ENCODE assay signal across 8 cellular contexts in the genomic region with DNA sequence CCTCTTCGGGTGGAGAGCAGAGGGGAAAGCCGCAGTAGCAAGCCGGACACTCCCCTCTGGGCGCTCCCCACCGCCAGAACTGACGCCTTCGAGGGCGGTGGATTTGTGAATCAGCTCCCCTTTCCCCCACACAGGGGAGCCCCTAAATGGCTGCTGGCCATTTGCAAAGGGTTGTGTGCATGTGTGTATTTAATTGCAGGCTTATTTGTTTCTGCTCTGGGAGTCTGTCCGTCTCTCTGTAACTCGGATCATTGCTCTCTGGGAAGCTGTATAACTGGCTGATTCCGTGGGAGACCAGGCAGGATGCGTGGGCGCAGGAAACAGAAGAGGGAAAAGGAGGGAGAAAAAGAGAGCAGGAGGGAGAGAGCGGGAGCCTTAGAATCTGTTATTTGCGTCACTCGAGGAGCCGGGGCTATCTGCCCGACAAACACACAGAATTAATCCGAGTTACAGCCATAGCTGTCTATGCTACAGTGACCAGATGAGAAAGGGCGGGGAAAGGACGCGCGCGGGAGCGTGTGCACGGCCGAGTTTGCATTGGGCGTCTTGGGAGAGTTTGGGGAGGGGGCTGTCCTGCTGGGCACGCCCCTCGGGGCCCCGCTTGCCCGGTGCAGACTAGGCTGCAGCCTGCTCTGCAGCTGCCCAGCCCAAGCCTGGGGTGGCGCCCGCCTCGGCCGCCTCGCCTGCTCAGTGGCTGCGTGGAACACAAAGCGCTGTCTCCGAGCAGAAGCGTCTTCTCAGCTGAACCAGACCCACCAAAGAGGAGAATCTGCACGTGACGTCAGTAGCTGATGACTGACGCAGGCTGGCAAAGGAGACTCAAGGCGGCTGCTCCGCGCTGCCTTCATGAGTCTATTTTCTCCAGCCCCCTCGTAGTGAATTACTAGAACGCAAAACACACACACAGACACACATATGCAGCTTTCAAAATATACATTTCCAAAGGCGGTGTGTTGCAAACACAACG.
DNase-seq lines count a peak whose midpoint lies in the region; ATAC-seq and TF ChIP-seq lines count a peak whose summit lies in the region.

No MANE protein-coding gene starts in this region.

- no peaks in the 10 kb centered on the region for H3K9me3 ChIP-seq in adipocyte (ENCODE audit: control insufficient read depth, low read length)
- no peaks in the 10 kb centered on the region for H3K9me3 ChIP-seq in iPS-18a (ENCODE audit: control insufficient read depth, low read depth, low read length)
- no peaks in the 10 kb centered on the region for H3K9me3 ChIP-seq in gastroesophageal sphincter

- ATAC-seq in stimulated activated effector memory CD8-positive, alpha-beta T cell treated with anti-CD3 and anti-CD28 coated beads, Interleukin-12 subunit alpha, Interleukin-12 subunit beta, amount 100 ng/mL, for 72 hours = peak; percentile 40
- no peak for ATAC-seq in gastroesophageal sphincter

- TF ChIP-seq CTCF in HFFc6 (IDR thresholded peaks at IDR 0.05) (0 out of 2 replicates have a peak, but pooled peaks have one; percentile 11), gastroesophageal sphincter (IDR thresholded peaks at IDR 0.05) (no peak)

- peaks cover 47% of the 10 kb centered on the region for H3K4me1 Mint-ChIP-seq in HFFc6 (ENCODE audit: low read depth)
- H3K4me1 Mint-ChIP-seq in stimulated activated effector memory CD8-positive, alpha-beta T cell treated with anti-CD3 and anti-CD28 coated beads, Interleukin-12 subunit alpha, Interleukin-12 subunit beta, amount 100 ng/mL, for 72 hours = peaks cover 36% of the 10 kb centered on the region

- H3K27ac Mint-ChIP-seq in HFFc6 = no peak overlapping the region
- no peak overlapping the region for H3K27ac Mint-ChIP-seq in stimulated activated effector memory CD8-positive, alpha-beta T cell treated with anti-CD3 and anti-CD28 coated beads, Interleukin-12 subunit alpha, Interleukin-12 subunit beta, amount 100 ng/mL, for 72 hours

- no peak overlapping the region for H3K9ac ChIP-seq in adipocyte (ENCODE audit: low read length)
- no peak overlapping the region for H3K9ac ChIP-seq in iPS-18a (ENCODE audit: low read length)

- H3K9me3 Mint-ChIP-seq in HFFc6 = no peaks in the 10 kb centered on the region
- peaks cover 2% of the 10 kb centered on the region for H3K9me3 Mint-ChIP-seq in stimulated activated effector memory CD8-positive, alpha-beta T cell treated with anti-CD3 and anti-CD28 coated beads, Interleukin-12 subunit alpha, Interleukin-12 subunit beta, amount 100 ng/mL, for 72 hours

- H3K27ac ChIP-seq in iPS-18a (ENCODE audit: low read length) (no peak overlapping the region), gastroesophageal sphincter (no peak overlapping the region)

- H3K4me1 ChIP-seq in adipocyte (ENCODE audit: control insufficient read depth, insufficient read depth, low read length) (peaks cover 30% of the 10 kb centered on the region), iPS-18a (ENCODE audit: control insufficient read depth, low read depth, low read length) (peaks cover 18% of the 10 kb centered on the region), gastroesophageal sphincter (peaks cover 3 to 48% (median 24%) of the 10 kb centered on the region in 3 donors)

- peaks cover 53% of the 10 kb centered on the region for H3K27me3 Mint-ChIP-seq in HFFc6 (ENCODE audit: insufficient read depth)

- 0 to 1% methylated on average over 4 to 27 of the region's 51 CpGs for WGBS in gastroesophageal sphincter (ENCODE audit: low coverage in 1 of 2), 2 donors

- DNase-seq in AG20443 (ENCODE audit: low spot score) = peak; percentile 71
- peak; percentile 55 for DNase-seq in HFFc6
- peak; percentile 59 for DNase-seq in adipocyte (ENCODE audit: low read depth)
- no peak for DNase-seq in stimulated activated effector memory CD8-positive, alpha-beta T cell treated with anti-CD3 and anti-CD28 coated beads, Interleukin-12 subunit alpha, Interleukin-12 subunit beta, amount 100 ng/mL, for 72 hours (ENCODE audit: low spot score in 2 of 2)
- DNase-seq in amniotic stem cell (lab: John Stamatoyannopoulos, UW) = no peak
- no peak for DNase-seq in KBM-7

- in situ Hi-C loops in KBM-7 (cut with MboI; ENCODE audit: low pct_unique_long_range_greater_than_20kb, low sequenced_read_pairs) = no loop called here

- TF ChIP-seq EP300 in gastroesophageal sphincter (IDR thresholded peaks at IDR 0.05) = no peak

- TF ChIP-seq POLR2A in gastroesophageal sphincter (IDR thresholded peaks at IDR 0.05) = no peak

- H3K36me3 ChIP-seq in adipocyte (ENCODE audit: control insufficient read depth, insufficient read depth, low read length, severe bottlenecking) (no peaks in the 10 kb centered on the region), iPS-18a (ENCODE audit: control insufficient read depth, low read depth, low read length) (no peaks in the 10 kb centered on the region), gastroesophageal sphincter (no peaks in the 10 kb centered on the region)

- H3K27me3 ChIP-seq in adipocyte (replicated peaks; ENCODE audit: control insufficient read depth, insufficient read depth, low read length) (peaks cover 42% of the 10 kb centered on the region), iPS-18a (ENCODE audit: control insufficient read depth, insufficient read depth, low read length) (peaks cover 99% of the 10 kb centered on the region), gastroesophageal sphincter (peaks cover 97% of the 10 kb centered on the region)

- no peaks in the 10 kb centered on the region for H3K36me3 Mint-ChIP-seq in HFFc6 (ENCODE audit: low read depth)
- peaks cover 5% of the 10 kb centered on the region for H3K36me3 Mint-ChIP-seq in stimulated activated effector memory CD8-positive, alpha-beta T cell treated with anti-CD3 and anti-CD28 coated beads, Interleukin-12 subunit alpha, Interleukin-12 subunit beta, amount 100 ng/mL, for 72 hours

- peak overlapping the region; percentile 83 for H3K4me3 Mint-ChIP-seq in HFFc6
- H3K4me3 Mint-ChIP-seq in stimulated activated effector memory CD8-positive, alpha-beta T cell treated with anti-CD3 and anti-CD28 coated beads, Interleukin-12 subunit alpha, Interleukin-12 subunit beta, amount 100 ng/mL, for 72 hours = no peak overlapping the region

- peak overlapping the region; percentile 79 for H3K4me3 ChIP-seq in adipocyte (ENCODE audit: low read length)
- H3K4me3 ChIP-seq in iPS-18a (ENCODE audit: low read length) = peak overlapping the region; percentile 63
- peak overlapping the region in 1 of 2 donors; percentile 36 for H3K4me3 ChIP-seq in gastroesophageal sphincter

Comparison
In these comparisons a context has a peak if more than half of its experiments do, and no peak if none do; other contexts are left out.
1. DNase-seq: peak in AG20443 (single experiment), HFFc6 (single experiment) and adipocyte (single experiment); none in stimulated activated effector memory CD8-positive, alpha-beta T cell treated with anti-CD3 and anti-CD28 coated beads, Interleukin-12 subunit alpha, Interleukin-12 subunit beta, amount 100 ng/mL, for 72 hours (0 of 2), amniotic stem cell (single experiment) and KBM-7 (single experiment).